In genomic region chr16:1707193-1707790, GRCh38 we compare ENCODE assay signal across 8 cellular contexts. TPM values are rescaled to one million over a fixed set of nuclear protein-coding genes. Genes with fewer than 3 reads are reported as not detected.
DNase-seq lines count a peak whose midpoint lies in the region; ATAC-seq, FAIRE-seq and TF ChIP-seq lines count a peak whose summit lies in the region.

No MANE protein-coding gene starts in this region.

- no peak for TF ChIP-seq POLR2A in GM12878 (IDR thresholded peaks at IDR 0.05; ENCODE audit: low read depth, low read length)

- ATAC-seq in GM12878, result 0 out of 3 replicates have a peak, but pooled peaks have one; percentile 8
- no peak for ATAC-seq in GM21619 (IDR thresholded peaks at IDR 0.05; ENCODE audit: unreplicated experiment)
- ATAC-seq in HG03135 (IDR thresholded peaks at IDR 0.05; ENCODE audit: unreplicated experiment), result no peak

- H3K27me3 ChIP-seq in GM12878 (replicated peaks in 1 of 2; ENCODE audit: control insufficient read depth in 2 of 2, insufficient read depth in 2 of 2, low read length in 1 of 2), result no peaks in the 10 kb centered on the region

- H3K27ac ChIP-seq in C4-2B (peak overlapping the region; percentile 79), KOPT-K1 (ENCODE audit: low read depth, low read length, poor library complexity, severe bottlenecking) (peak overlapping the region; percentile 71), GM12878 (ENCODE audit: control insufficient read depth, insufficient read depth) (peak overlapping the region; percentile 69)

- H3K9ac ChIP-seq in GM12878 (ENCODE audit: control insufficient read depth, insufficient read depth, low read length), result peak overlapping the region; percentile 73

- no peak for TF ChIP-seq CTCF in C4-2B (conservative IDR thresholded peaks at IDR 0.05)
- TF ChIP-seq CTCF in GM12878 (IDR thresholded peaks at IDR 0.05 in 2 of 3, conservative IDR thresholded peaks at IDR 0.05 in 1 of 3; ENCODE audit: control insufficient read depth in 2 of 3, extremely low read depth in 1 of 3, insufficient read depth in 1 of 3, low read depth in 3 of 3, low read length in 3 of 3), result no peak

- POLR2A ChIA-PET in GM12878 (lab: Charles Lee), result interaction anchor here (0.8 to 2.6 kb wide), 5 partner anchors 8 to 96 kb away, joined by 4 to 13 read pairs (median 5); partner anchors contain the start of genes EME2, IFT140 and MRPS34

- SMC1A ChIA-PET in GM12878 (lab: Charles Lee; ENCODE audit: uncharacterized antibody, unreplicated experiment), result interaction anchor here (0.8 to 1.8 kb wide), 2 partner anchors 19 to 91 kb away, joined by 3 to 4 read pairs; no protein-coding TSS in a partner anchor

- TF ChIP-seq EP300 in GM12878 (IDR thresholded peaks at IDR 0.05; ENCODE audit: borderline replicate concordance in 1 of 2, control insufficient read depth in 1 of 2, low read depth in 2 of 2, low read length in 2 of 2), result no peak

- peak overlapping the region; percentile 73 for H3K4me3 ChIP-seq in GM12878

- peak overlapping the region; percentile 79 for H3K4me2 ChIP-seq in GM12878 (ENCODE audit: control insufficient read depth, insufficient read depth)

- in situ Hi-C loops in GM12878 (cut with MboI), result no loop called here

- H2AFZ ChIP-seq in GM12878 (ENCODE audit: control insufficient read depth, low read depth, low read length), result no peak overlapping the region

- peaks cover 35% of the 10 kb centered on the region for H3K79me2 ChIP-seq in GM12878 (ENCODE audit: control insufficient read depth, insufficient read depth, low read length)

- intact Hi-C loops in GM12878 (cut with micrococcal nuclease; ENCODE audit: unreplicated experiment), result loop anchor here (2.0 to 5.0 kb wide), 2 partner anchors 14 to 65 kb away; partner anchors contain the start of genes EME2, MRPS34 and NME3

- TF ChIP-seq RAD21 in GM12878 (IDR thresholded peaks at IDR 0.05; ENCODE audit: insufficient read depth, low read depth, low read length), result no peak

- peaks cover 14% of the 10 kb centered on the region for H3K4me1 ChIP-seq in GM12878 (ENCODE audit: control insufficient read depth, insufficient read depth, low read length)

- FAIRE-seq in GM12878 (lab: Jason Lieb, UNC), result peak; percentile 49

- CTCF ChIA-PET in GM12878 (lab: Yijun Ruan, JAX), result interaction anchor here (0.7 to 1.9 kb wide), 3 partner anchors 10 to 344 kb away, joined by 3 to 6 read pairs (median 3); no protein-coding TSS in a partner anchor

- H4K20me1 ChIP-seq in GM12878 (ENCODE audit: control insufficient read depth, insufficient read depth), result peaks cover 4% of the 10 kb centered on the region; the same call in 1 of the 2 replicates

- DNase-seq in GM12878 (ENCODE audit: low read depth, low spot score), result no peak
- DNase-seq in inferior parietal cortex (ENCODE audit: extremely low spot score), result peak; percentile 45
- DNase-seq in stimulated activated CD8-positive, alpha-beta memory T cell treated with anti-CD3 and anti-CD28 coated beads, Interleukin-4, amount 100 ng/mL, for 48 hours, result peak; percentile 38
- DNase-seq in NCI-H1092 treated with DMSO at 0.1 percent for 48 hours (lab: John Stamatoyannopoulos, UW), result no peak

- BruUV-seq in GM12878 (replicated peaks; lab: Mats Ljungman, UMichigan), result no TSS peak

- H3K36me3 ChIP-seq in KOPT-K1 (ENCODE audit: insufficient read depth, low read length) (peaks cover 29% of the 10 kb centered on the region), GM12878 (ENCODE audit: control insufficient read depth in 2 of 2, insufficient read depth in 2 of 2, low read length in 1 of 2) (peaks cover 2 to 5% of the 10 kb centered on the region in 2 experiments)

- no peaks in the 10 kb centered on the region for H3K9me3 ChIP-seq in KOPT-K1 (ENCODE audit: insufficient read depth, low read length, poor library complexity, severe bottlenecking)
- H3K9me3 ChIP-seq in GM12878 (replicated peaks; ENCODE audit: control insufficient read depth, insufficient read depth, low read length), result no peaks in the 10 kb centered on the region

- RAD21 ChIA-PET in GM12878 (lab: Charles Lee; ENCODE audit: unreplicated experiment), result interaction anchor here (0.6 to 1.1 kb wide), 3 partner anchors 30 to 287 kb away, joined by 3 to 4 read pairs (median 3); partner anchors contain the start of genes JPT2, NUBP2, SPSB3 and UQCC4

- WGBS in GM12878 (ENCODE audit: insufficient coverage, insufficient replicate concordance, low lambda C conversion rate, missing lambda C conversion rate), result 10% methylated on average over 16 of the region's 16 CpGs

TF ChIP-seq in GM12878, 131 proteins besides CTCF, POLR2A, EP300 and RAD21:
- no peak for TF ChIP-seq DPF2 (IDR thresholded peaks at IDR 0.05)
- no peak for TF ChIP-seq SUPT20H (IDR thresholded peaks at IDR 0.05; ENCODE audit: borderline replicate concordance, control insufficient read depth, low read depth, low read length)
- TF ChIP-seq MLLT1 (IDR thresholded peaks at IDR 0.05), result 0 out of 2 replicates have a peak, but pooled peaks have one; percentile 17
- no peak for TF ChIP-seq FOXK2 (IDR thresholded peaks at IDR 0.05)
- no peak for TF ChIP-seq ATF7 (IDR thresholded peaks at IDR 0.05; ENCODE audit: low read depth)
- no peak for TF ChIP-seq ZNF217 (IDR thresholded peaks at IDR 0.05)
- TF ChIP-seq RBBP5 (conservative IDR thresholded peaks at IDR 0.05), result no peak
- TF ChIP-seq CHD2 (IDR thresholded peaks at IDR 0.05; ENCODE audit: borderline replicate concordance, low read depth, low read length), result no peak
- TF ChIP-seq ZNF24 (IDR thresholded peaks at IDR 0.05), result peak; percentile 60; the same call in 1 of the 2 replicates
- TF ChIP-seq CBFB (IDR thresholded peaks at IDR 0.05; ENCODE audit: low read depth), result no peak
- TF ChIP-seq STAT1 (conservative IDR thresholded peaks at IDR 0.05), result no peak
- no peak for TF ChIP-seq USF1 (IDR thresholded peaks at IDR 0.05; ENCODE audit: borderline replicate concordance, extremely low read length, insufficient read depth, low read depth, low read length)
- no peak for TF ChIP-seq CREB1 (IDR thresholded peaks at IDR 0.05; ENCODE audit: low read depth)
TF ChIP-seq in GM12878: peak in this region for 2.

RNA-seq across cellular contexts. Expression of gene MAPK8IP3, which starts 1.3 kb away (rescaled TPM):
- 329 and 384 TPM in 2 replicates for total RNA-seq in GM12878 (2013; cell fraction: nucleolus; rRNA removed)
- total RNA-seq in GM12878 (2014; rRNA removed) (36.0 and 42.2 TPM in 2 replicates), GM12878 (2014; rRNA removed; fragmentation: Illumina TruSeq; extraction: Trizol) (18.6 and 19.6 TPM in 2 replicates), GM12878 (2021) (52.6 and 67.9 TPM in 2 replicates)
- polyA plus RNA-seq in GM12878 (2011; ENCODE audit: low read depth), result 30.5 TPM
- polyA plus RNA-seq in GM12878 (2011; rRNA removed) (15.7 and 22.4 TPM in 2 replicates), GM12878 (2014; fragmentation: Illumina TruSeq; extraction: Trizol) (4.3 and 16.8 TPM in 2 replicates), GM12878 (2014; fragmentation: Nextera tagmentation; extraction: Ambion mirVana) (under 1 TPM; 0.06 to 0.31 TPM), GM12878 (2014; rRNA removed) (67.1 and 81.0 TPM in 2 replicates), GM12878 (2016; fragmentation: Nextera tagmentation; extraction: Ambion mirVana) (1 to 10 TPM; 9.3 to 9.7 TPM)
- polyA plus RNA-seq in GM12878 (2011; cell fraction: cytosol; rRNA removed), result 15.6 and 34.3 TPM in 2 replicates
- polyA plus RNA-seq in GM12878 (2011; cell fraction: nucleus; rRNA removed), result 389 and 450 TPM in 2 replicates
- 67.7 and 99.0 TPM in 2 replicates for polyA plus RNA-seq in GM12878 (2012)
- polyA minus RNA-seq in GM12878 (2011; rRNA and poly(A)+ RNA removed), result 22.3 and 39.3 TPM in 2 replicates
- polyA minus RNA-seq in GM12878 (2011; cell fraction: cytosol; rRNA and poly(A)+ RNA removed), result 7.5 and 8.7 TPM in 2 replicates
- 68.1 and 97.9 TPM in 2 replicates for polyA minus RNA-seq in GM12878 (2011; cell fraction: nucleus; rRNA and poly(A)+ RNA removed)

RNA-seq across cellular contexts. Expression of gene JPT2, which starts 29.2 kb away (rescaled TPM):
- total RNA-seq in GM12878 (2013; cell fraction: nucleolus; rRNA removed), result 43.4 and 44.1 TPM in 2 replicates
- 48.9 and 51.7 TPM in 2 replicates for total RNA-seq in GM12878 (2014; rRNA removed)
- 47.3 and 48.0 TPM in 2 replicates for total RNA-seq in GM12878 (2014; rRNA removed; fragmentation: Illumina TruSeq; extraction: Trizol)
- total RNA-seq in GM12878 (2021), result 78.4 and 82.0 TPM in 2 replicates
- polyA plus RNA-seq in GM12878 (2011; ENCODE audit: low read depth), result 17.3 TPM
- 59.8 and 66.8 TPM in 2 replicates for polyA plus RNA-seq in GM12878 (2011; rRNA removed)
- polyA plus RNA-seq in GM12878 (2011; cell fraction: cytosol; rRNA removed), result 37.7 and 63.7 TPM in 2 replicates
- 38.2 and 65.1 TPM in 2 replicates for polyA plus RNA-seq in GM12878 (2011; cell fraction: nucleus; rRNA removed)
- 27.5 and 30.8 TPM in 2 replicates for polyA plus RNA-seq in GM12878 (2012)
- polyA plus RNA-seq in GM12878 (2014; fragmentation: Illumina TruSeq; extraction: Trizol), result 61.6 and 75.6 TPM in 2 replicates
- polyA plus RNA-seq in GM12878 (2014; fragmentation: Nextera tagmentation; extraction: Ambion mirVana), result 10 to 100 TPM; 15.6 to 26.7 TPM
- 62.1 and 75.1 TPM in 2 replicates for polyA plus RNA-seq in GM12878 (2014; rRNA removed)
- polyA plus RNA-seq in GM12878 (2016; fragmentation: Nextera tagmentation; extraction: Ambion mirVana), result 10 to 100 TPM; 11.7 to 12.0 TPM
- 27.9 and 34.6 TPM in 2 replicates for polyA minus RNA-seq in GM12878 (2011; rRNA and poly(A)+ RNA removed)
- polyA minus RNA-seq in GM12878 (2011; cell fraction: cytosol; rRNA and poly(A)+ RNA removed), result 12.2 and 22.5 TPM in 2 replicates
- polyA minus RNA-seq in GM12878 (2011; cell fraction: nucleus; rRNA and poly(A)+ RNA removed), result 10.4 and 20.6 TPM in 2 replicates

Comparison
In these comparisons a context has a peak if more than half of its experiments do, and no peak if none do; other contexts are left out.
1. DNase-seq: peak in inferior parietal cortex (single experiment) and stimulated activated CD8-positive, alpha-beta memory T cell treated with anti-CD3 and anti-CD28 coated beads, Interleukin-4, amount 100 ng/mL, for 48 hours (single experiment); none in GM12878 (single experiment) and NCI-H1092 treated with DMSO at 0.1 percent for 48 hours (single experiment).
2. Peak in every context shown above with its lines, with median percentiles within 50 percentile points of each other: H3K27ac ChIP-seq.